Comparison of ENCODE assay signal across 7 cellular contexts in genomic region chr3:158801200-158801599, GRCh38. TPM values are rescaled to one million over a fixed set of nuclear protein-coding genes. Genes with fewer than 3 reads are reported as not detected.
A peak's percentile ranks its signal among the peaks of the same experiment; 100 is the strongest.
DNase-seq lines count a peak whose midpoint lies in the region; ATAC-seq and TF ChIP-seq lines count a peak whose summit lies in the region.

No MANE protein-coding gene starts in this region.

- peak overlapping the region; percentile 86 for H3K4me3 Mint-ChIP-seq in osteocyte (ENCODE audit: unreplicated experiment)

- H3K9me3 Mint-ChIP-seq in osteocyte (ENCODE audit: unreplicated experiment), result no peaks in the 10 kb centered on the region

- H3K27ac Mint-ChIP-seq in osteocyte (ENCODE audit: unreplicated experiment), result peak overlapping the region; percentile 90

- peaks cover 22% of the 10 kb centered on the region for H3K27me3 Mint-ChIP-seq in osteocyte (ENCODE audit: unreplicated experiment)

- H3K4me3 ChIP-seq in HFF-Myc (replicated peaks; ENCODE audit: low read depth, low read length) (peak overlapping the region; percentile 89), WI38 (ENCODE audit: low read depth, low read length) (peak overlapping the region; percentile 84), foreskin fibroblast (ENCODE audit: low read depth in 1 of 2, low read length in 2 of 2) (peak overlapping the region; percentile 85 to 95)

- H3K36me3 Mint-ChIP-seq in osteocyte (ENCODE audit: unreplicated experiment), result peaks cover 3% of the 10 kb centered on the region

- ATAC-seq in HG02870 (IDR thresholded peaks at IDR 0.05; ENCODE audit: unreplicated experiment), result no peak

- peaks cover 27% of the 10 kb centered on the region for H3K4me1 Mint-ChIP-seq in osteocyte (ENCODE audit: unreplicated experiment)

- no peak for TF ChIP-seq CTCF in HFF-Myc (IDR thresholded peaks at IDR 0.05; ENCODE audit: low read depth, low read length, missing control alignments)
- TF ChIP-seq CTCF in WI38 (IDR thresholded peaks at IDR 0.05; ENCODE audit: low read depth, low read length), result no peak
- TF ChIP-seq CTCF in foreskin fibroblast (IDR thresholded peaks at IDR 0.05; ENCODE audit: low read depth, low read length), result no peak
- no peak for TF ChIP-seq CTCF in osteocyte (IDR thresholded peaks at IDR 0.05)

- DNase-seq in HFF-Myc (ENCODE audit: extremely low read depth, low read depth) (no peak), foreskin fibroblast (peak in 1 of 2 donors; percentile 60), osteocyte (ENCODE audit: extremely low spot score, unreplicated experiment) (no peak), GM19238 (ENCODE audit: insufficient read length, low spot score) (no peak), germinal center (ENCODE audit: low spot score) (no peak)

RNA-seq across cellular contexts. Expression of gene MFSD1, which starts 0.7 kb away (rescaled TPM):
- 55.0 and 55.6 TPM in 2 replicates for total RNA-seq in osteocyte
